Comparison of ENCODE assay signal across 15 cellular contexts in the genomic region with DNA sequence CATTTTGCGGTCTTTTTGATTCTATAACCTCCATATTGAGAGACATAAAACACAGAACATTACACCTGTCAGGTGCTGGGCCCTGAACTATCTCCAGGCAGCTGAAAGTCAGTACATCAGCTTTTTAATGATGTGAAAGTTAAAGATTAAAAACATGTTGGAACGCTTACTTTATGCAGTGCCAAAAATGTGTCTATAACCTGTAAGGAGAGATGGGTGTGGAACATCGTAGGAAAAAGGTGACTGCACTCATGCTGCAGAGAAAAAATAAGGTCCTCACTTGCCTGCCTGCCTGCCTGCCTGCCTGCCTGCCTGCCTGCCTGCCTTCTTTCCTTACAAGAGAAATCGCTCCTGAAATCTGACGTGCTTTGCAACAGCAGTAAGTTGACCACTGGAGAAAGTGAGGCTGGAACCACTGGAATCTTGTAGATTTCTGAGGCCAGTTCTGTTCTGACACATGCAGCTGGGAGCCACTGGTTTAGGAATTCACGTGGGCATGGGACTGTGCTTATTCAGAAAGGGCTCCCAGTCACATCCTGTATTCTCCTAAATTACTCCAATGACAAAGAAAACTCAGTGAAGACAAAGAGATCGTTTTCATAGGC. TPM values are rescaled to one million over a fixed set of nuclear protein-coding genes. Genes with fewer than 3 reads are reported as not detected.
A peak's percentile ranks its signal among the peaks of the same experiment; 100 is the strongest.
DNase-seq lines count a peak whose midpoint lies in the region; ATAC-seq and TF ChIP-seq lines count a peak whose summit lies in the region.
"Had no signal": no experiment of that assay in that cellular context is flagged by ENCODE, and none has a peak within 500 bp of the region (broad histone marks: within the 10 kb centered on the region; RNA-seq: fewer than 3 reads in every experiment).

No MANE protein-coding gene starts in this region.

- H3K36me3 ChIP-seq in suprapubic skin = no peaks in the 10 kb centered on the region
- H3K36me3 ChIP-seq: esophagus muscularis mucosa had no signal

- no peaks in the 10 kb centered on the region for H3K36me3 Mint-ChIP-seq in HFFc6 (ENCODE audit: low read depth)
- no peaks in the 10 kb centered on the region for H3K36me3 Mint-ChIP-seq in activated CD8-positive, alpha-beta T cell treated with anti-CD3 and anti-CD28 coated beads for 36 hours (ENCODE audit: low read depth)
- H3K36me3 Mint-ChIP-seq: CD8-positive, alpha-beta T cell had no signal

- no peaks in the 10 kb centered on the region; the same call in 1 of the 2 replicates for H3K27me3 Mint-ChIP-seq in HFFc6 (ENCODE audit: insufficient read depth)
- peaks cover 5% of the 10 kb centered on the region for H3K27me3 Mint-ChIP-seq in activated CD8-positive, alpha-beta T cell treated with anti-CD3 and anti-CD28 coated beads for 36 hours

- peak overlapping the region; percentile 46 for H3K27ac ChIP-seq in suprapubic skin
- H3K27ac ChIP-seq: esophagus muscularis mucosa, testis had no signal

- intact Hi-C loops in left colon (cut with DNase I, micrococcal nuclease) = no loop called here
- intact Hi-C loops in activated CD8-positive, alpha-beta T cell treated with anti-CD3 and anti-CD28 coated beads for 36 hours (cut with micrococcal nuclease) = no loop called here

- POLR2A ChIA-PET in activated CD8-positive, alpha-beta T cell treated with anti-CD3 and anti-CD28 coated beads for 36 hours (lab: Charles Lee) = no interaction called here

- H3K4me1 Mint-ChIP-seq in HFFc6 (ENCODE audit: low read depth) = peaks cover 47% of the 10 kb centered on the region
- peaks cover 20% of the 10 kb centered on the region for H3K4me1 Mint-ChIP-seq in activated CD8-positive, alpha-beta T cell treated with anti-CD3 and anti-CD28 coated beads for 36 hours (ENCODE audit: low read depth)

- H3K4me1 ChIP-seq in suprapubic skin = peaks cover 20% of the 10 kb centered on the region
- H3K4me1 ChIP-seq: testis had no signal

- peak; percentile 78 for ATAC-seq in left colon
- ATAC-seq in activated CD8-positive, alpha-beta T cell treated with anti-CD3 and anti-CD28 coated beads for 36 hours = no peak
- ATAC-seq: CD8-positive, alpha-beta T cell had no signal

- peak overlapping the region; percentile 12; the same call in 1 of the 2 replicates for H3K4me3 Mint-ChIP-seq in HFFc6
- H3K4me3 Mint-ChIP-seq in activated CD8-positive, alpha-beta T cell treated with anti-CD3 and anti-CD28 coated beads for 36 hours = no peak overlapping the region
- H3K4me3 Mint-ChIP-seq: activated T-cell treated with anti-CD3 and anti-CD28 coated beads, Interleukin-2, amount 50 U/mL, for 24 hours; CD8-positive, alpha-beta T cell had no signal

- WGBS in suprapubic skin = 47% methylated on average over 7 of the region's 7 CpGs

- no peaks in the 10 kb centered on the region for H3K9me3 Mint-ChIP-seq in HFFc6
- H3K9me3 Mint-ChIP-seq in activated CD8-positive, alpha-beta T cell treated with anti-CD3 and anti-CD28 coated beads for 36 hours = no peaks in the 10 kb centered on the region
- H3K9me3 Mint-ChIP-seq: activated T-cell treated with anti-CD3 and anti-CD28 coated beads, Interleukin-2, amount 50 U/mL, for 24 hours; CD8-positive, alpha-beta T cell had no signal

- TF ChIP-seq CTCF in HFFc6 (IDR thresholded peaks at IDR 0.05) = no peak
- no peak for TF ChIP-seq CTCF in choroid plexus epithelial cell (conservative IDR thresholded peaks at IDR 0.05; ENCODE audit: low read depth, low read length)
- no peak for TF ChIP-seq CTCF in suprapubic skin (IDR thresholded peaks at IDR 0.05)
- TF ChIP-seq CTCF in activated CD8-positive, alpha-beta T cell treated with anti-CD3 and anti-CD28 coated beads for 36 hours (IDR thresholded peaks at IDR 0.05) = no peak

- no peak for DNase-seq in HFFc6
- DNase-seq in choroid plexus epithelial cell (ENCODE audit: low read depth) = peak; percentile 28
- peak in 1 of 2 donors; percentile 34 for DNase-seq in left colon
- DNase-seq in suprapubic skin (ENCODE audit: low spot score in 2 of 2) = no peak
- no peak for DNase-seq in midbrain (lab: John Stamatoyannopoulos, UW)
- no peak for DNase-seq in glomerular visceral epithelial cell (ENCODE audit: extremely low spot score)
- no peak for DNase-seq in activated CD8-positive, alpha-beta T cell treated with anti-CD3 and anti-CD28 coated beads for 36 hours
- DNase-seq: activated CD4-positive, alpha-beta T cell treated with anti-CD3 and anti-CD28 coated beads for 4 hours; activated T-cell treated with anti-CD3 and anti-CD28 coated beads, Interleukin-2, amount 50 U/mL, for 24 hours; CD8-positive, alpha-beta T cell; GDM1; T-helper 2 cell; testis had no signal

- TF ChIP-seq EP300 in suprapubic skin (IDR thresholded peaks at IDR 0.05) = no peak

- no peaks in the 10 kb centered on the region for H3K9me3 ChIP-seq in suprapubic skin
- H3K9me3 ChIP-seq: esophagus muscularis mucosa, testis had no signal

- TF ChIP-seq POLR2A in suprapubic skin (IDR thresholded peaks at IDR 0.05) = no peak

- peak overlapping the region; percentile 31 for H3K27ac Mint-ChIP-seq in HFFc6
- no peak overlapping the region for H3K27ac Mint-ChIP-seq in activated CD8-positive, alpha-beta T cell treated with anti-CD3 and anti-CD28 coated beads for 36 hours
- H3K27ac Mint-ChIP-seq: activated T-cell treated with anti-CD3 and anti-CD28 coated beads, Interleukin-2, amount 50 U/mL, for 24 hours; CD8-positive, alpha-beta T cell; progenitor cell of endocrine pancreas had no signal

- CTCF ChIA-PET in activated CD8-positive, alpha-beta T cell treated with anti-CD3 and anti-CD28 coated beads for 36 hours (lab: Charles Lee) = no interaction called here

- H3K4me3 ChIP-seq in choroid plexus epithelial cell (ENCODE audit: low read depth, low read length) (no peak overlapping the region), suprapubic skin (no peak overlapping the region)
- H3K4me3 ChIP-seq: esophagus muscularis mucosa, testis had no signal

- no peaks in the 10 kb centered on the region for H3K27me3 ChIP-seq in suprapubic skin
- H3K27me3 ChIP-seq: esophagus muscularis mucosa, testis had no signal

RNA-seq across cellular contexts. Expression of gene BCL11A, which starts 34.1 kb away (rescaled TPM):
- total RNA-seq in HFFc6 (2021; fragmentation: NEBNext Ultra II Directional; extraction: Animal tissue kit (Norgen Biotek cat#: 25700)) = 1 to 10 TPM; 1.1 to 3.0 (median 1.9) TPM
- total RNA-seq in left colon (10 to 100 TPM; 28.9 to 29.0 TPM), suprapubic skin (100 to 1,000 TPM in 2 of 4 donors, 10 to 100 TPM in 2; 67.1 to 222 (median 113) TPM)
- total RNA-seq in activated CD8-positive, alpha-beta T cell treated with anti-CD3 and anti-CD28 coated beads for 36 hours = under 1 TPM; 0.45 to 0.54 TPM

Comparison
In these comparisons a context has a peak if more than half of its experiments do, and no peak if none do; other contexts are left out.
1. RNA of gene BCL11A, which starts 34.1 kb away (total RNA-seq): 67.1 to 222 TPM in suprapubic skin and 28.9 to 29.0 TPM in left colon; 1.1 to 3.0 TPM in HFFc6 and 0.45 to 0.54 TPM in activated CD8-positive, alpha-beta T cell treated with anti-CD3 and anti-CD28 coated beads for 36 hours; every median in the first group is over 4 times any median in the second.